Comparison of ENCODE assay signal across 8 cellular contexts in genomic region chr2:204545861-204546773, GRCh38. TPM values are rescaled to one million over a fixed set of nuclear protein-coding genes. Genes with fewer than 3 reads are reported as not detected.
DNase-seq lines count a peak whose midpoint lies in the region; ATAC-seq and TF ChIP-seq lines count a peak whose summit lies in the region.

No MANE protein-coding gene starts in this region.

- POLR2A ChIA-PET in AG04450 (lab: Yijun Ruan, JAX): no interaction called here

- H3K36me3 ChIP-seq in breast epithelium (no peaks in the 10 kb centered on the region), right lobe of liver (no peaks in the 10 kb centered on the region), thoracic aorta (no peaks in the 10 kb centered on the region)

- no peak for TF ChIP-seq POLR2A in breast epithelium (IDR thresholded peaks at IDR 0.05)
- no peak for TF ChIP-seq POLR2A in right lobe of liver (IDR thresholded peaks at IDR 0.05)

- H3K4me3 ChIP-seq in AG04450 (ENCODE audit: low read depth, low read length): peak overlapping the region; percentile 83
- H3K4me3 ChIP-seq in breast epithelium: peak overlapping the region; percentile 86 to 95 (median 93)
- peak overlapping the region; percentile 77 to 85 (median 79) for H3K4me3 ChIP-seq in right lobe of liver
- H3K4me3 ChIP-seq in thoracic aorta: peak overlapping the region; percentile 93

- 2% methylated on average over 19 of the region's 45 CpGs for WGBS in right lobe of liver (ENCODE audit: insufficient coverage, low coverage, low lambda C conversion rate, missing lambda C conversion rate)

- H3K27ac ChIP-seq in AG04450 (ENCODE audit: low read depth, low read length) (no peak overlapping the region), breast epithelium (peak overlapping the region; percentile 86), right lobe of liver (peak overlapping the region; percentile 66 to 78 (median 68)), thoracic aorta (peak overlapping the region; percentile 81 to 87)

- DNase-seq in AG04450 (ENCODE audit: low read depth, low spot score) (no peak), NCI-H2171 (lab: John Stamatoyannopoulos, UW) (peak; percentile 44), breast epithelium (ENCODE audit: low spot score in 2 of 2) (no peak), right lobe of liver (peak; percentile 38 to 61 (median 49)), thoracic aorta (ENCODE audit: low spot score) (no peak)

- intact Hi-C loops in breast epithelium (cut with DNase I; ENCODE audit: low total_unique reads): loop anchor here (2.0 kb wide), 1 partner anchor 71 kb away; no protein-coding TSS in a partner anchor
- intact Hi-C loops in right lobe of liver (cut with DNase I): no loop called here

- H3K27me3 ChIP-seq in AG04450 (ENCODE audit: control insufficient read depth, insufficient read depth, low read length) (no peaks in the 10 kb centered on the region), breast epithelium (no peaks in the 10 kb centered on the region), right lobe of liver (no peaks in the 10 kb centered on the region), thoracic aorta (replicated peaks; ENCODE audit: insufficient read depth) (no peaks in the 10 kb centered on the region)

- no peak for TF ChIP-seq CTCF in AG04450 (IDR thresholded peaks at IDR 0.05; ENCODE audit: low read depth, low read length)
- TF ChIP-seq CTCF in breast epithelium (IDR thresholded peaks at IDR 0.05): no peak
- TF ChIP-seq CTCF in right lobe of liver (IDR thresholded peaks at IDR 0.05): no peak
- TF ChIP-seq CTCF in thoracic aorta (IDR thresholded peaks at IDR 0.05): no peak

- H3K9me3 ChIP-seq in AG04450 (ENCODE audit: control insufficient read depth, insufficient read depth, low read length) (no peaks in the 10 kb centered on the region), breast epithelium (no peaks in the 10 kb centered on the region), right lobe of liver (no peaks in the 10 kb centered on the region), thoracic aorta (no peaks in the 10 kb centered on the region)

- no peaks in the 10 kb centered on the region for H3K4me1 ChIP-seq in breast epithelium
- peaks cover 0 to 30% (median 0%) of the 10 kb centered on the region in 4 donors for H3K4me1 ChIP-seq in right lobe of liver
- peaks cover 14 to 28% of the 10 kb centered on the region in 2 donors for H3K4me1 ChIP-seq in thoracic aorta (ENCODE audit: control insufficient read depth in 1 of 2, low read depth in 2 of 2)

- CTCF ChIA-PET in AG04450 (lab: Charles Lee): interaction anchor here (1.2 to 1.7 kb wide), 2 partner anchors 146 to 1130 kb away, joined by 4 to 12 read pairs; no protein-coding TSS in a partner anchor

- ATAC-seq in GM21367 (IDR thresholded peaks at IDR 0.05; ENCODE audit: unreplicated experiment): peak; percentile 17
- peak in 3 of 4 donors; percentile 22 to 40 (median 29) for ATAC-seq in right lobe of liver
- no peak for ATAC-seq in thoracic aorta (ENCODE audit: insufficient number of reproducible peaks, low FRiP score, low read depth)
- ATAC-seq in GM18870 (IDR thresholded peaks at IDR 0.05; ENCODE audit: unreplicated experiment): no peak
- no peak for ATAC-seq in HG02678 (IDR thresholded peaks at IDR 0.05; ENCODE audit: unreplicated experiment)

RNA-seq across cellular contexts. Expression of gene PARD3B, which starts 0.8 kb away (rescaled TPM):
- 8.5 and 9.2 TPM in 2 replicates for polyA plus RNA-seq in AG04450 (2011; rRNA removed)
- 23.4 and 27.1 TPM in 2 replicates for polyA minus RNA-seq in AG04450 (2011; rRNA and poly(A)+ RNA removed)
- 10 to 100 TPM; 24.6 to 66.2 (median 25.9) TPM for total RNA-seq in breast epithelium
- total RNA-seq in right lobe of liver: 10 to 100 TPM in 1 of 6 experiments, 1 to 10 TPM in 5; 5.3 to 11.2 (median 8.3) TPM
- 10 to 100 TPM; 25.7 to 34.5 TPM for total RNA-seq in thoracic aorta

Comparison
In these comparisons a context has a peak if more than half of its experiments do, and no peak if none do; other contexts are left out.
1. DNase-seq: peak in NCI-H2171 (single experiment) and right lobe of liver (3 of 3); none in AG04450 (single experiment), breast epithelium (0 of 2) and thoracic aorta (single experiment).
2. ATAC-seq: peak in GM21367 (single experiment) and right lobe of liver (3 of 4); none in thoracic aorta (single experiment), GM18870 (single experiment) and HG02678 (single experiment).
3. Peak in every context shown above with its lines, with median percentiles within 50 percentile points of each other: H3K4me3 ChIP-seq.